In genomic region chr18:63155169-63155852, GRCh38 we compare ENCODE assay signal across 8 cellular contexts.
DNase-seq lines count a peak whose midpoint lies in the region; TF ChIP-seq lines count a peak whose summit lies in the region.

No MANE protein-coding gene starts in this region.

- no peaks in the 10 kb centered on the region for H3K9me3 ChIP-seq in prostate gland

- WGBS in prostate gland, result 54% methylated on average over 23 of the region's 23 CpGs

- H3K27me3 ChIP-seq in prostate gland (replicated peaks; ENCODE audit: insufficient read depth), result no peaks in the 10 kb centered on the region

- no peak for TF ChIP-seq POLR2A in prostate gland (IDR thresholded peaks at IDR 0.05)

- TF ChIP-seq CTCF in GM20000 (IDR thresholded peaks at IDR 0.05; ENCODE audit: extremely low read depth, missing control alignments) (peak; percentile 53), foreskin fibroblast (IDR thresholded peaks at IDR 0.05; ENCODE audit: low read depth, low read length) (peak; percentile 31), prostate gland (IDR thresholded peaks at IDR 0.05) (peak; percentile 30 to 74 (median 46))

- intact Hi-C loops in prostate gland (cut with DNase I), result no loop called here

- DNase-seq in COR-L47 (lab: John Stamatoyannopoulos, UW) (peak; percentile 95), GM20000 (ENCODE audit: low spot score) (no peak), HPDE6-E6E7 (ENCODE audit: extremely low spot score) (peak; percentile 62), foreskin fibroblast (no peak), prostate gland (ENCODE audit: low spot score) (peak; percentile 57), ureter (ENCODE audit: low spot score) (peak; percentile 85)
- DNase-seq in NK-92 treated with Interleukin-12 subunit alpha and Interleukin-12 subunit beta, amount 100 ng/mL, for 24 hours (lab: John Stamatoyannopoulos, UW), result peak; percentile 78
- peak; percentile 90 to 91 for DNase-seq in activated T-cell treated with anti-CD3 and anti-CD28 coated beads, Interleukin-2, amount 50 U/mL, for 48 hours

- peaks cover 13% of the 10 kb centered on the region for H3K4me1 ChIP-seq in prostate gland (replicated peaks)

- no peak overlapping the region for H3K27ac ChIP-seq in prostate gland

- no peaks in the 10 kb centered on the region for H3K36me3 ChIP-seq in prostate gland

- H3K4me3 ChIP-seq in foreskin fibroblast (ENCODE audit: low read depth in 1 of 2, low read length in 2 of 2) (no peak overlapping the region), prostate gland (no peak overlapping the region)

Comparison
In these comparisons a context has a peak if more than half of its experiments do, and no peak if none do; other contexts are left out.
1. DNase-seq: peak in COR-L47 (single experiment), HPDE6-E6E7 (single experiment), NK-92 treated with Interleukin-12 subunit alpha and Interleukin-12 subunit beta, amount 100 ng/mL, for 24 hours (single experiment), activated T-cell treated with anti-CD3 and anti-CD28 coated beads, Interleukin-2, amount 50 U/mL, for 48 hours (2 of 2), prostate gland (single experiment) and ureter (single experiment); none in GM20000 (single experiment) and foreskin fibroblast (0 of 2).
2. Peak in every context shown above with its lines, with median percentiles within 50 percentile points of each other: CTCF ChIP-seq.